In the genomic region with DNA sequence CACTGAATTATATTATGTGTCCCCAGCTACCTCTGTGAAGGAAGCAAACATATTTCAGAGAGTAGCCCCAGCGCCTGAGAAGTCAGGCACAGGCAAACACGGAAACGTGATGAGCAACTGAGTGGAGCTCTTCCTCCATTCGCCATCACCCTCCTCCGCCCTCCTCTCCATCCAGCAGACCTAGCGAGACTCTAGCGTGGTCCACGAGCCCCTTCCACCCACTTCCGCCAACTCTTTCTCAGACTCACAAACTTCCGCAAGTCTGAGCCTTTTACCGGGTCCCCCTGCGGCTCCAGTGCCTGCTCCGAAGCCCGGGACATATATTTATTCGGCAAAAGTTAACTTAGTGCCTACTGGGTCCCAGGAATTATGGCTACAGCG, we compare ENCODE assay signal across 8 cellular contexts. TPM values are rescaled to one million over a fixed set of nuclear protein-coding genes. Genes with fewer than 3 reads are reported as not detected.
DNase-seq lines count a peak whose midpoint lies in the region; ATAC-seq and TF ChIP-seq lines count a peak whose summit lies in the region.

No MANE protein-coding gene starts in this region.

- H3K4me3 ChIP-seq in lower lobe of right lung, result peak overlapping the region; percentile 78

- peaks cover 34% of the 10 kb centered on the region for H3K36me3 ChIP-seq in lower lobe of right lung

- H3K9me3 ChIP-seq in lower lobe of right lung, result no peaks in the 10 kb centered on the region

- ATAC-seq in HG02759 (IDR thresholded peaks at IDR 0.05; ENCODE audit: unreplicated experiment) (peak; percentile 25), lower lobe of right lung (peak; percentile 60 to 76)

- intact Hi-C loops in dendritic cell treated with granulocyte-macrophage colony-stimulating factor and Interleukin-4, amounts not matched to agents 40 ng/mL and 50 ng/mL, for 4 days (cut with micrococcal nuclease), result loop anchor here (1.0 to 2.0 kb wide), 2 partner anchors 39 to 55 kb away; no protein-coding TSS in a partner anchor
- intact Hi-C loops in lower lobe of right lung (cut with DNase I), result no loop called here

- H3K27me3 ChIP-seq in lower lobe of right lung (ENCODE audit: low read depth), result no peaks in the 10 kb centered on the region

- peaks cover 41% of the 10 kb centered on the region for H3K4me1 Mint-ChIP-seq in dendritic cell treated with granulocyte-macrophage colony-stimulating factor and Interleukin-4, amounts not matched to agents 40 ng/mL and 50 ng/mL, for 4 days (ENCODE audit: low read depth)

- no peak for TF ChIP-seq CTCF in GM10266 (IDR thresholded peaks at IDR 0.05; ENCODE audit: control insufficient read depth, insufficient read depth, low read depth, missing control alignments)
- no peak for TF ChIP-seq CTCF in lower lobe of right lung (IDR thresholded peaks at IDR 0.05)

- H3K36me3 Mint-ChIP-seq in dendritic cell treated with granulocyte-macrophage colony-stimulating factor and Interleukin-4, amounts not matched to agents 40 ng/mL and 50 ng/mL, for 4 days (ENCODE audit: low read depth), result peaks cover 50% of the 10 kb centered on the region

- no peaks in the 10 kb centered on the region for H3K27me3 Mint-ChIP-seq in dendritic cell treated with granulocyte-macrophage colony-stimulating factor and Interleukin-4, amounts not matched to agents 40 ng/mL and 50 ng/mL, for 4 days

- H3K9me3 Mint-ChIP-seq in dendritic cell treated with granulocyte-macrophage colony-stimulating factor and Interleukin-4, amounts not matched to agents 40 ng/mL and 50 ng/mL, for 4 days, result no peaks in the 10 kb centered on the region

- peak overlapping the region; percentile 97 for H3K4me3 Mint-ChIP-seq in dendritic cell treated with granulocyte-macrophage colony-stimulating factor and Interleukin-4, amounts not matched to agents 40 ng/mL and 50 ng/mL, for 4 days

- DNase-seq in GM10266 (ENCODE audit: extremely low spot score), result peak; percentile 60
- DNase-seq in NCI-H2171 (lab: John Stamatoyannopoulos, UW), result peak; percentile 35
- DNase-seq in activated CD4-positive, alpha-beta T cell treated with anti-CD3 and anti-CD28 coated beads for 24 hours (ENCODE audit: low read depth in 2 of 2), result peak; percentile 34 to 48
- no peak for DNase-seq in lower lobe of right lung
- DNase-seq in stimulated activated CD8-positive, alpha-beta memory T cell treated with anti-CD3 and anti-CD28 coated beads, Interleukin-12 subunit alpha, Interleukin-12 subunit beta, amount 100 ng/mL, for 1 hour (ENCODE audit: low read depth), result peak; percentile 43
- DNase-seq in superior temporal gyrus (ENCODE audit: extremely low spot score), result no peak

- peak overlapping the region; percentile 98 for H3K27ac Mint-ChIP-seq in dendritic cell treated with granulocyte-macrophage colony-stimulating factor and Interleukin-4, amounts not matched to agents 40 ng/mL and 50 ng/mL, for 4 days

- peak overlapping the region; percentile 89 for H3K27ac ChIP-seq in lower lobe of right lung

- peaks cover 23% of the 10 kb centered on the region for H3K4me1 ChIP-seq in lower lobe of right lung

RNA-seq across cellular contexts. Expression of a gene that starts 0.5 kb away (rescaled TPM):
- 78.8 TPM for total RNA-seq in lower lobe of right lung

RNA-seq across cellular contexts. Expression of a gene that starts 38.7 kb away (rescaled TPM):
- 8.8 TPM for total RNA-seq in lower lobe of right lung

Comparison
In these comparisons a context has a peak if more than half of its experiments do, and no peak if none do; other contexts are left out.
1. DNase-seq: peak in GM10266 (single experiment), NCI-H2171 (single experiment), activated CD4-positive, alpha-beta T cell treated with anti-CD3 and anti-CD28 coated beads for 24 hours (2 of 2) and stimulated activated CD8-positive, alpha-beta memory T cell treated with anti-CD3 and anti-CD28 coated beads, Interleukin-12 subunit alpha, Interleukin-12 subunit beta, amount 100 ng/mL, for 1 hour (single experiment); none in lower lobe of right lung (single experiment) and superior temporal gyrus (single experiment).